Comparison of ENCODE assay signal across 9 cellular contexts in genomic region chr1:53172751-53173498, GRCh38. TPM values are rescaled to one million over a fixed set of nuclear protein-coding genes. Genes with fewer than 3 reads are reported as not detected.
DNase-seq lines count a peak whose midpoint lies in the region; ATAC-seq, FAIRE-seq and TF ChIP-seq lines count a peak whose summit lies in the region.
"Had no signal": no experiment of that assay in that cellular context is flagged by ENCODE, and none has a peak within 500 bp of the region (broad histone marks: within the 10 kb centered on the region; RNA-seq: fewer than 3 reads in every experiment).

No MANE protein-coding gene starts in this region.

- H3K27me3 ChIP-seq in SK-N-SH (ENCODE audit: insufficient read depth), result no peaks in the 10 kb centered on the region
- no peaks in the 10 kb centered on the region for H3K27me3 ChIP-seq in pancreas
- no peaks in the 10 kb centered on the region for H3K27me3 ChIP-seq in tibial artery

- no peaks in the 10 kb centered on the region for H4K20me1 ChIP-seq in SK-N-SH (ENCODE audit: insufficient read depth)

- POLR2A ChIA-PET in SK-N-SH (lab: Yijun Ruan, JAX), result no interaction called here

- H3K79me2 ChIP-seq in SK-N-SH (ENCODE audit: insufficient read depth), result no peaks in the 10 kb centered on the region

- intact Hi-C loops in pancreas (cut with DNase I), result no loop called here
- intact Hi-C loops in tibial artery (cut with DNase I; ENCODE audit: low total_unique reads), result no loop called here

- TF ChIP-seq CTCF in SK-N-SH (IDR thresholded peaks at IDR 0.05) (peak; percentile 29; the same call in 1 of the 2 replicates), pancreas (IDR thresholded peaks at IDR 0.05) (no peak), tibial artery (IDR thresholded peaks at IDR 0.05) (peak in 1 of 2 experiments; percentile 6)

- H3K4me3 ChIP-seq in SK-N-SH (ENCODE audit: low read depth in 2 of 2, low read length in 1 of 2), result no peak overlapping the region
- no peak overlapping the region for H3K4me3 ChIP-seq in pancreas
- H3K4me3 ChIP-seq in tibial artery, result no peak overlapping the region

- peak; percentile 60 for TF ChIP-seq RAD21 in SK-N-SH (IDR thresholded peaks at IDR 0.05; ENCODE audit: low read length)

- no peaks in the 10 kb centered on the region for H3K9me3 ChIP-seq in SK-N-SH
- H3K9me3 ChIP-seq in pancreas, result no peaks in the 10 kb centered on the region
- no peaks in the 10 kb centered on the region for H3K9me3 ChIP-seq in tibial artery

- H3K9ac ChIP-seq in SK-N-SH, result no peak overlapping the region

- no peak overlapping the region for H3K27ac ChIP-seq in SK-N-SH (ENCODE audit: low read depth in 2 of 2, low read length in 1 of 2)
- no peak overlapping the region for H3K27ac ChIP-seq in pancreas
- peak overlapping the region in 1 of 2 donors; percentile 43 for H3K27ac ChIP-seq in tibial artery

- peak; percentile 77 for ATAC-seq in HG03354 (IDR thresholded peaks at IDR 0.05; ENCODE audit: poor library complexity, severe bottlenecking, unreplicated experiment)
- no peak for ATAC-seq in pancreas

- TF ChIP-seq EP300 in SK-N-SH (IDR thresholded peaks at IDR 0.05; ENCODE audit: borderline replicate concordance in 1 of 2, low read depth in 1 of 2, low read length in 1 of 2), result no peak

- no peak overlapping the region for H2AFZ ChIP-seq in SK-N-SH (ENCODE audit: low read depth)

- CTCF ChIA-PET in SK-N-SH (lab: Yijun Ruan, JAX), result interaction anchor here (1.3 to 2.6 kb wide), 4 partner anchors 7 to 199 kb away, joined by 4 to 9 read pairs (median 8); no protein-coding TSS in a partner anchor

- no peak overlapping the region for H3K4me2 ChIP-seq in SK-N-SH

- no peaks in the 10 kb centered on the region for H3K36me3 ChIP-seq in SK-N-SH (replicated peaks in 1 of 2; ENCODE audit: control insufficient read depth in 1 of 2, insufficient read depth in 2 of 2, low read length in 1 of 2)
- H3K36me3 ChIP-seq in pancreas, result no peaks in the 10 kb centered on the region
- H3K36me3 ChIP-seq in tibial artery, result no peaks in the 10 kb centered on the region

- 64% methylated on average over 7 of the region's 7 CpGs for WGBS in SK-N-SH (ENCODE audit: low lambda C conversion rate)
- WGBS in pancreas, 2 donors, result 52 to 69% methylated on average over 7 of the region's 7 CpGs

- H3F3A ChIP-seq in SK-N-SH (replicated peaks; ENCODE audit: insufficient read depth), result no peaks in the 10 kb centered on the region

- H3K9me2 ChIP-seq in SK-N-SH, result no peaks in the 10 kb centered on the region

- no peak for FAIRE-seq in pancreas (lab: Jason Lieb, UNC)

- H3K4me1 ChIP-seq in SK-N-SH (ENCODE audit: control insufficient read depth in 1 of 2, insufficient read depth in 2 of 2, low read depth in 1 of 2, low read length in 1 of 2), result peaks cover 0 to 9% of the 10 kb centered on the region in 2 experiments; a peak in 1 of 4 replicates
- peaks cover 16 to 24% (median 23%) of the 10 kb centered on the region in 3 donors for H3K4me1 ChIP-seq in pancreas
- peaks cover 0 to 31% (median 10%) of the 10 kb centered on the region in 4 donors for H3K4me1 ChIP-seq in tibial artery

- DNase-seq in DMS53 (lab: John Stamatoyannopoulos, UW) (peak; percentile 97), SK-N-SH (peak; percentile 50), kidney tubule cell (ENCODE audit: low spot score) (peak; percentile 74), pancreas (no peak), tibial artery (no peak), NCI-H1048 (lab: John Stamatoyannopoulos, UW) (no peak), NCI-H128 (lab: John Stamatoyannopoulos, UW; ENCODE audit: unreplicated experiment) (no peak)

TF ChIP-seq in SK-N-SH, 30 proteins besides CTCF, POLR2A, EP300 and RAD21:
- TF ChIP-seq SMC3 (IDR thresholded peaks at IDR 0.05; ENCODE audit: low read depth, low read length), result peak; percentile 24; the same call in 1 of the 2 replicates
- no peak for TF ChIP-seq YY1 (IDR thresholded peaks at IDR 0.05; ENCODE audit: low read depth)
- no peak for TF ChIP-seq ELF1 (IDR thresholded peaks at IDR 0.05)

RNA-seq across cellular contexts. Expression of gene CPT2, which starts 23.7 kb away (rescaled TPM):
- 18.6 and 21.3 TPM in 2 replicates for polyA plus RNA-seq in SK-N-SH (2012; rRNA removed)
- polyA plus RNA-seq in SK-N-SH (2012; cell fraction: cytosol; rRNA removed), result 14.1 and 18.5 TPM in 2 replicates
- 7.5 and 10.6 TPM in 2 replicates for polyA plus RNA-seq in SK-N-SH (2012; cell fraction: nucleus; rRNA removed)
- total RNA-seq in pancreas, result 10 to 100 TPM in 5 of 6 donors, 1 to 10 TPM in 1; 9.2 to 13.4 (median 10.9) TPM
- 10 to 100 TPM in 1 of 2 donors, 1 to 10 TPM in 1; 6.3 to 12.4 TPM for polyA plus RNA-seq in pancreas

RNA-seq across cellular contexts. Expression of gene SLC1A7, which starts 30.5 kb away (rescaled TPM):
- polyA plus RNA-seq in SK-N-SH (2012; rRNA removed) (not detected in 2 replicates), pancreas (under 1 TPM; 0.15 to 0.35 TPM)
- polyA plus RNA-seq in SK-N-SH (2012; cell fraction: cytosol; rRNA removed), result not detected in 2 replicates
- 0.02 and 0.04 TPM in 2 replicates for polyA plus RNA-seq in SK-N-SH (2012; cell fraction: nucleus; rRNA removed)
- not detected for total RNA-seq in pancreas
- total RNA-seq: dermis microvascular lymphatic vessel endothelial cell had no signal

RNA-seq across cellular contexts. Expression of gene CZIB, which starts 47.5 kb away (rescaled TPM):
- polyA plus RNA-seq in SK-N-SH (2012; rRNA removed) (69.0 and 77.0 TPM in 2 replicates), pancreas (10 to 100 TPM; 40.6 to 66.9 TPM)
- polyA plus RNA-seq in SK-N-SH (2012; cell fraction: cytosol; rRNA removed), result 63.3 and 64.2 TPM in 2 replicates
- polyA plus RNA-seq in SK-N-SH (2012; cell fraction: nucleus; rRNA removed), result 77.6 and 114 TPM in 2 replicates
- 10 to 100 TPM; 12.1 to 28.4 (median 16.2) TPM for total RNA-seq in pancreas

Comparison
In these comparisons a context has a peak if more than half of its experiments do, and no peak if none do; other contexts are left out.
1. DNase-seq: peak in DMS53 (single experiment), SK-N-SH (single experiment) and kidney tubule cell (single experiment); none in pancreas (0 of 6), tibial artery (0 of 2), NCI-H1048 (single experiment) and NCI-H128 (single experiment).